ENCODE assay signal across 8 cellular contexts in the genomic region with DNA sequence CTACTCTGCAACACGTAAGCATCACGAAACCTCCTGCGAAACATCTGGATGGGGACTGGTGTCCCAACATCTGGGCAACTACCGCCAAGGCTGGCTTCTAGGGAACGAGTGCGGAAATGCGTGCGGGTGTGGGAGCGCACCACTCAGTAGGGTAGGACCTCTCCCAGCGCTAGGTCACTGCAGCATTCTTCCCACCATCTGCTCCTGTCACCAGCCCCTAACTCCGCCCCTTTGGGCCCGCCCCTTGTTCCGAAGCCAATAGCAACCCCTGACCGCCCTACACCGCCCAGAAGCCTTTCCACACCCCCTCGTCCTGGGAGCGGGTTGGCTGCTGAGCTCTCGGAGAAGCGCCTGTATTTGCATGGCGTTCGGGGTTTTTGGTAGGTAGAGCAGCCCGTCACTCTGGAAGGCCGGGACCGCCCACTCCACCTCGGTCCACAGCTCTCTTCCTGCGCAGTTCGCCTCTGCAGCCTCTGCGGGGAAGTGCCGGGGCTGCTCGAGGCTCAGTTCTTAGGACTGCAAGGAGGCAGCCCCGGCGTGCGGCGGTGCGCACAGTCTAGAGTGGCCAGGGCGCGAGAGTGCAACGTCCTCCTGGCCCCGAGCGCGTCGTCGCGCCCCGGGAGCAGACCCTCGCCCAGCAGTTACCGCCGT. TPM values are rescaled to one million over a fixed set of nuclear protein-coding genes. Genes with fewer than 3 reads are reported as not detected.
DNase-seq lines count a peak whose midpoint lies in the region; ATAC-seq and TF ChIP-seq lines count a peak whose summit lies in the region.

A gene (plus strand): TSS at position 454 of the 651 bp plus-strand sequence. CDS start 438 bp downstream, outside the sequence.

- H3K9me3 ChIP-seq in DND-41 (ENCODE audit: insufficient read depth, low read length, severe bottlenecking) (no peaks in the 10 kb centered on the region), SJCRH30 (replicated peaks) (no peaks in the 10 kb centered on the region)

- H3K27me3 ChIP-seq in DND-41 (ENCODE audit: insufficient read depth, low read length, poor library complexity) (peaks cover 17% of the 10 kb centered on the region), KMS-11 (ENCODE audit: insufficient read depth, low read depth) (no peaks in the 10 kb centered on the region), SJCRH30 (no peaks in the 10 kb centered on the region)

- peaks cover 48% of the 10 kb centered on the region for H3K79me2 ChIP-seq in DND-41 (ENCODE audit: insufficient read depth, low read length)
- H3K79me2 ChIP-seq in KMS-11 (ENCODE audit: insufficient read depth, low read depth) = no peaks in the 10 kb centered on the region

- no peaks in the 10 kb centered on the region for H3K9me3 Mint-ChIP-seq in neural crest cell
- H3K9me3 Mint-ChIP-seq in stimulated activated naive CD8-positive, alpha-beta T cell treated with anti-CD3 and anti-CD28 coated beads, Interleukin-15, amount 100 ng/mL, for 72 hours = no peaks in the 10 kb centered on the region

- peaks cover 43% of the 10 kb centered on the region for H3K4me1 ChIP-seq in DND-41 (ENCODE audit: insufficient read depth, low read length)
- no peaks in the 10 kb centered on the region for H3K4me1 ChIP-seq in KMS-11 (ENCODE audit: low read depth, poor library complexity, severe bottlenecking)
- H3K4me1 ChIP-seq in SJCRH30 = no peaks in the 10 kb centered on the region

- H3K27me3 Mint-ChIP-seq in neural crest cell (ENCODE audit: low read depth) = peaks cover 65% of the 10 kb centered on the region
- peaks cover 35% of the 10 kb centered on the region for H3K27me3 Mint-ChIP-seq in stimulated activated naive CD8-positive, alpha-beta T cell treated with anti-CD3 and anti-CD28 coated beads, Interleukin-15, amount 100 ng/mL, for 72 hours

- H3K27ac Mint-ChIP-seq in neural crest cell (ENCODE audit: unreplicated experiment) = peak within 1 kb of the TSS; percentile 79
- H3K27ac Mint-ChIP-seq in stimulated activated naive CD8-positive, alpha-beta T cell treated with anti-CD3 and anti-CD28 coated beads, Interleukin-15, amount 100 ng/mL, for 72 hours = peak within 1 kb of the TSS; percentile 89 to 97

- ATAC-seq in DND-41 (ENCODE audit: insufficient read depth, low read depth) = peak; percentile 91
- ATAC-seq in GM21825 (IDR thresholded peaks at IDR 0.05; ENCODE audit: unreplicated experiment) = peak; percentile 85
- ATAC-seq in stimulated activated naive CD8-positive, alpha-beta T cell treated with anti-CD3 and anti-CD28 coated beads, Interleukin-15, amount 100 ng/mL, for 72 hours = peak; percentile 88

- H3K4me3 ChIP-seq in DND-41 (ENCODE audit: low read depth in 1 of 2, low read length in 2 of 2) = peak within 1 kb of the TSS; percentile 50 to 70
- H3K4me3 ChIP-seq in KMS-11 (IDR thresholded peaks at IDR 0.05; ENCODE audit: insufficient read depth, low read depth, low read length) = no peak within 1 kb of the TSS
- peak within 1 kb of the TSS; percentile 68 for H3K4me3 ChIP-seq in SJCRH30

- H2AFZ ChIP-seq in DND-41 (ENCODE audit: low read depth, low read length) (peak within 1 kb of the TSS; percentile 62), KMS-11 (ENCODE audit: low read depth) (peak within 1 kb of the TSS; percentile 34; the same call in 1 of the 2 replicates)

- H3K36me3 Mint-ChIP-seq in neural crest cell (ENCODE audit: low read depth) = peaks cover 11% of the 10 kb centered on the region

- peak within 1 kb of the TSS; percentile 83 for H3K9ac ChIP-seq in DND-41 (ENCODE audit: low read depth, low read length)
- peak within 1 kb of the TSS; percentile 55 for H3K9ac ChIP-seq in KMS-11

- H4K20me1 ChIP-seq in DND-41 (ENCODE audit: insufficient read depth, low read length) = peaks cover 14% of the 10 kb centered on the region; the same call in 1 of the 2 replicates
- no peaks in the 10 kb centered on the region for H4K20me1 ChIP-seq in KMS-11 (ENCODE audit: insufficient read depth)

- H3K36me3 ChIP-seq in DND-41 (ENCODE audit: insufficient read depth, low read length) = peaks cover 5% of the 10 kb centered on the region; the same call in 1 of the 2 replicates
- no peaks in the 10 kb centered on the region for H3K36me3 ChIP-seq in KMS-11 (ENCODE audit: insufficient read depth)
- no peaks in the 10 kb centered on the region for H3K36me3 ChIP-seq in SJCRH30

- TF ChIP-seq CTCF in DND-41 (IDR thresholded peaks at IDR 0.05; ENCODE audit: borderline replicate concordance, extremely low read depth, low read length, poor library complexity, severe bottlenecking) (peak; percentile 29), KMS-11 (conservative IDR thresholded peaks at IDR 0.05; ENCODE audit: low read depth, low read length) (no peak), neural crest cell (conservative IDR thresholded peaks at IDR 0.05) (peak; percentile 49)

- H3K4me2 ChIP-seq in DND-41 (ENCODE audit: insufficient read depth, low read length) (peak within 1 kb of the TSS; percentile 77), KMS-11 (no peak within 1 kb of the TSS)

- H3K27ac ChIP-seq in DND-41 (ENCODE audit: low read length) (peak within 1 kb of the TSS; percentile 76), KMS-11 (peak within 1 kb of the TSS; percentile 35), SJCRH30 (peak within 1 kb of the TSS; percentile 66)

- peaks cover 66% of the 10 kb centered on the region for H3K4me1 Mint-ChIP-seq in neural crest cell
- H3K4me1 Mint-ChIP-seq in stimulated activated naive CD8-positive, alpha-beta T cell treated with anti-CD3 and anti-CD28 coated beads, Interleukin-15, amount 100 ng/mL, for 72 hours = peaks cover 68% of the 10 kb centered on the region

- peak; percentile 99 for DNase-seq in DND-41
- peak; percentile 100 for DNase-seq in SJCRH30
- peak; percentile 99 for DNase-seq in activated gamma-delta T cell treated with anti-CD3 and anti-CD28 coated beads, Interleukin-2, amount 50 U/mL, for 16 hours (ENCODE audit: low read depth)
- DNase-seq in foreskin melanocyte = peak; percentile 62
- DNase-seq in neural crest cell (ENCODE audit: low read depth, low spot score) = peak; percentile 98
- peak; percentile 98 to 99 for DNase-seq in stimulated activated naive CD8-positive, alpha-beta T cell treated with anti-CD3 and anti-CD28 coated beads, Interleukin-15, amount 100 ng/mL, for 72 hours

- H3K4me3 Mint-ChIP-seq in neural crest cell = peak within 1 kb of the TSS; percentile 94
- peak within 1 kb of the TSS; percentile 96 to 97 for H3K4me3 Mint-ChIP-seq in stimulated activated naive CD8-positive, alpha-beta T cell treated with anti-CD3 and anti-CD28 coated beads, Interleukin-15, amount 100 ng/mL, for 72 hours

RNA-seq across cellular contexts. Expression of the gene that starts here (rescaled TPM):
- 41.5 and 44.8 TPM in 2 replicates for total RNA-seq in SJCRH30 (2014; rRNA removed; shearing (Covaris generic))
- 57.0 and 58.3 TPM in 2 replicates for total RNA-seq in neural crest cell
